ENCODE assay signal across 8 cellular contexts in the genomic region with DNA sequence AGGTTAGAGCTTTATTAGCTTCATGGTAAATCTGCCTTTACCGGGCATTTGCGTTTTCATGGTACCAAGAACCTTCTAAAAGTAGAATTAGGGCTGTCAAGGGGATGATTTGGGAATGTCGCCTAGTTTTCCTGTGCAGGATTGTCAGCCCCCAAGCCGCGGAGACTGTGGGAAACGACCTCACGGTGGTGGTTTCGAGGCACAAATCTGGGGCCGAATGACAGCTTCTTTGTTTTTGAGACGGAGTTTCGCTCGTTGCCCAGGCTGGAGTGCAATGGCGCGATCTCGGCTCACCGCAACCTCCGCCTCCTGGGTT. TPM values are rescaled to one million over a fixed set of nuclear protein-coding genes. Genes with fewer than 3 reads are reported as not detected.
A peak's percentile ranks its signal among the peaks of the same experiment; 100 is the strongest.
DNase-seq lines count a peak whose midpoint lies in the region; TF ChIP-seq lines count a peak whose summit lies in the region.

No MANE protein-coding gene starts in this region.

- TF ChIP-seq CTCF in WERI-Rb-1 (IDR thresholded peaks at IDR 0.05; ENCODE audit: low read depth, low read length) (no peak), suprapubic skin (IDR thresholded peaks at IDR 0.05) (no peak), GM13977 (IDR thresholded peaks at IDR 0.05; ENCODE audit: extremely low read depth, insufficient read depth, missing control alignments) (no peak)

- H3K27ac ChIP-seq in WERI-Rb-1 (peak overlapping the region; percentile 96), suprapubic skin (no peak overlapping the region)

- H3K27me3 ChIP-seq in WERI-Rb-1 (ENCODE audit: insufficient read depth, low read depth, severe bottlenecking), result no peaks in the 10 kb centered on the region
- H3K27me3 ChIP-seq in suprapubic skin, result no peaks in the 10 kb centered on the region

- in situ Hi-C loops in GM13977 (cut with MboI; ENCODE audit: low pct_unique_long_range_greater_than_20kb, low sequenced_read_pairs, unreplicated experiment), result no loop called here

- no peak overlapping the region for H3K4me3 Mint-ChIP-seq in activated CD4-positive, alpha-beta T cell treated with anti-CD3 and anti-CD28 coated beads, Interleukin-2, amount 10 ng/mL, durations not matched to agents 24 days and 14 days
- H3K4me3 Mint-ChIP-seq in immature natural killer cell, result peak overlapping the region in 4 of 5 donors; percentile 45 to 98 (median 73)

- H3K4me1 ChIP-seq in suprapubic skin, result peaks cover 43% of the 10 kb centered on the region

- intact Hi-C loops in activated CD4-positive, alpha-beta T cell treated with anti-CD3 and anti-CD28 coated beads, Interleukin-2, amount 10 ng/mL, durations not matched to agents 24 days and 14 days (cut with micrococcal nuclease), result loop anchor here (5.0 to 10.0 kb wide), 2 partner anchors 492 to 579 kb away; partner anchors contain the start of genes IMMT, MRPL35, POLR1A and PTCD3

- H3K4me3 ChIP-seq in WERI-Rb-1 (ENCODE audit: low read depth, low read length) (no peak overlapping the region), suprapubic skin (peak overlapping the region; percentile 79)

- H3K36me3 Mint-ChIP-seq in activated CD4-positive, alpha-beta T cell treated with anti-CD3 and anti-CD28 coated beads, Interleukin-2, amount 10 ng/mL, durations not matched to agents 24 days and 14 days (ENCODE audit: low read depth), result peaks cover 20% of the 10 kb centered on the region
- peaks cover 0 to 4% (median 0%) of the 10 kb centered on the region in 3 donors for H3K36me3 Mint-ChIP-seq in immature natural killer cell

- WGBS in suprapubic skin, result 81% methylated on average over 13 of the region's 17 CpGs

- no peak for TF ChIP-seq EP300 in suprapubic skin (IDR thresholded peaks at IDR 0.05)

- no peaks in the 10 kb centered on the region for H3K27me3 Mint-ChIP-seq in activated CD4-positive, alpha-beta T cell treated with anti-CD3 and anti-CD28 coated beads, Interleukin-2, amount 10 ng/mL, durations not matched to agents 24 days and 14 days
- peaks cover 6 to 16% (median 12%) of the 10 kb centered on the region in 3 donors for H3K27me3 Mint-ChIP-seq in immature natural killer cell (ENCODE audit: low read depth in 3 of 3)

- H3K9me3 Mint-ChIP-seq in activated CD4-positive, alpha-beta T cell treated with anti-CD3 and anti-CD28 coated beads, Interleukin-2, amount 10 ng/mL, durations not matched to agents 24 days and 14 days, result no peaks in the 10 kb centered on the region
- no peaks in the 10 kb centered on the region for H3K9me3 Mint-ChIP-seq in immature natural killer cell

- peaks cover 14% of the 10 kb centered on the region for H3K4me1 Mint-ChIP-seq in activated CD4-positive, alpha-beta T cell treated with anti-CD3 and anti-CD28 coated beads, Interleukin-2, amount 10 ng/mL, durations not matched to agents 24 days and 14 days
- H3K4me1 Mint-ChIP-seq in immature natural killer cell, result peaks cover 39 to 45% of the 10 kb centered on the region in 2 donors

- H3K27ac Mint-ChIP-seq in activated CD4-positive, alpha-beta T cell treated with anti-CD3 and anti-CD28 coated beads, Interleukin-2, amount 10 ng/mL, durations not matched to agents 24 days and 14 days, result peak overlapping the region; percentile 98
- H3K27ac Mint-ChIP-seq in immature natural killer cell, result peak overlapping the region in 3 of 6 donors; percentile 90 to 95 (median 93)

- H3K36me3 ChIP-seq in WERI-Rb-1 (peaks cover 29% of the 10 kb centered on the region), suprapubic skin (peaks cover 3% of the 10 kb centered on the region)

- no peak for TF ChIP-seq POLR2A in suprapubic skin (IDR thresholded peaks at IDR 0.05)

- H3K9me3 ChIP-seq in WERI-Rb-1 (ENCODE audit: severe bottlenecking), result no peaks in the 10 kb centered on the region
- H3K9me3 ChIP-seq in suprapubic skin, result no peaks in the 10 kb centered on the region

- DNase-seq in activated CD4-positive, alpha-beta T cell treated with anti-CD3 and anti-CD28 coated beads, Interleukin-2, amount 10 ng/mL, durations not matched to agents 24 days and 14 days, result no peak
- DNase-seq in activated CD4-positive, alpha-beta T cell treated with anti-CD3 and anti-CD28 coated beads for 1 hour, result no peak
- DNase-seq in WERI-Rb-1, result no peak
- DNase-seq in immature natural killer cell, result no peak
- DNase-seq in suprapubic skin (ENCODE audit: low spot score in 2 of 2), result no peak
- no peak for DNase-seq in AG08396 (ENCODE audit: low spot score)
- DNase-seq in GM13977 (ENCODE audit: low spot score), result no peak
- DNase-seq in SKM-1 treated with dmso at 0.1 percent for 144 hours (lab: John Stamatoyannopoulos, UW; ENCODE audit: unreplicated experiment), result no peak

RNA-seq across cellular contexts. Expression of gene USP39, which starts 0.6 kb away (rescaled TPM):
- 94.0 and 102 TPM in 2 replicates for total RNA-seq in activated CD4-positive, alpha-beta T cell treated with anti-CD3 and anti-CD28 coated beads, Interleukin-2, amount 10 ng/mL, durations not matched to agents 24 days and 14 days
- polyA plus RNA-seq in immature natural killer cell, result 10 to 100 TPM; 65.5 to 93.8 (median 68.2) TPM
- 10 to 100 TPM; 38.2 to 44.0 (median 40.4) TPM for total RNA-seq in suprapubic skin

RNA-seq across cellular contexts. Expression of gene C2orf68, which starts 3.5 kb away (rescaled TPM):
- 36.6 and 36.9 TPM in 2 replicates for total RNA-seq in activated CD4-positive, alpha-beta T cell treated with anti-CD3 and anti-CD28 coated beads, Interleukin-2, amount 10 ng/mL, durations not matched to agents 24 days and 14 days
- 10 to 100 TPM; 11.5 to 27.9 (median 25.1) TPM for polyA plus RNA-seq in immature natural killer cell
- total RNA-seq in suprapubic skin, result 10 to 100 TPM; 15.8 to 28.1 (median 18.3) TPM

RNA-seq across cellular contexts. Expression of gene TMEM150A, which starts 12.9 kb away (rescaled TPM):
- 6.2 and 6.5 TPM in 2 replicates for total RNA-seq in activated CD4-positive, alpha-beta T cell treated with anti-CD3 and anti-CD28 coated beads, Interleukin-2, amount 10 ng/mL, durations not matched to agents 24 days and 14 days
- polyA plus RNA-seq in immature natural killer cell, result 10 to 100 TPM; 12.0 to 27.8 (median 14.8) TPM
- total RNA-seq in suprapubic skin, result 10 to 100 TPM; 13.1 to 15.0 (median 14.1) TPM

RNA-seq across cellular contexts. Expression of gene RNF181, which starts 19.8 kb away (rescaled TPM):
- total RNA-seq in activated CD4-positive, alpha-beta T cell treated with anti-CD3 and anti-CD28 coated beads, Interleukin-2, amount 10 ng/mL, durations not matched to agents 24 days and 14 days, result 111 and 116 TPM in 2 replicates
- polyA plus RNA-seq in immature natural killer cell, result 100 to 1,000 TPM; 224 to 326 (median 256) TPM
- total RNA-seq in suprapubic skin, result 100 to 1,000 TPM in 3 of 4 donors, 10 to 100 TPM in 1; 89.9 to 127 (median 110) TPM

RNA-seq across cellular contexts. Expression of gene VAMP5, which starts 31.1 kb away (rescaled TPM):
- 33.1 and 37.9 TPM in 2 replicates for total RNA-seq in activated CD4-positive, alpha-beta T cell treated with anti-CD3 and anti-CD28 coated beads, Interleukin-2, amount 10 ng/mL, durations not matched to agents 24 days and 14 days
- 100 to 1,000 TPM; 154 to 219 (median 201) TPM for polyA plus RNA-seq in immature natural killer cell
- 10 to 100 TPM in 2 of 4 donors, 1 to 10 TPM in 2; 7.9 to 24.1 (median 14.0) TPM for total RNA-seq in suprapubic skin
